ENCODE assay signal across 15 cellular contexts in genomic region chr5:37926732-37927131, GRCh38.
DNase-seq lines count a peak whose midpoint lies in the region; ATAC-seq and TF ChIP-seq lines count a peak whose summit lies in the region.
"Had no signal": no experiment of that assay in that cellular context is flagged by ENCODE, and none has a peak within 500 bp of the region (broad histone marks: within the 10 kb centered on the region; RNA-seq: fewer than 3 reads in every experiment).

No MANE protein-coding gene starts in this region.

- CTCF ChIA-PET in AG04450 (lab: Charles Lee) = interaction anchor here (0.9 kb wide), 1 partner anchor 90 kb away, joined by 4 read pairs; no protein-coding TSS in a partner anchor
- CTCF ChIA-PET in HCT116 (lab: Charles Lee) = no interaction called here

- DNase-seq in AG04450 (ENCODE audit: low read depth, low spot score) = no peak
- DNase-seq in HCT116 (ENCODE audit: low read depth, low spot score) = no peak
- peak; percentile 5 for DNase-seq in NT2/D1 (ENCODE audit: low read depth, low spot score)
- peak; percentile 6 for DNase-seq in choroid plexus epithelial cell (ENCODE audit: low read depth)
- no peak for DNase-seq in posterior cingulate gyrus
- DNase-seq in activated gamma-delta T cell (lab: John Stamatoyannopoulos, UW) = no peak
- DNase-seq in GM19238 (ENCODE audit: insufficient read length, low spot score) = no peak
- DNase-seq in ascending aorta (ENCODE audit: low spot score in 2 of 2) = no peak
- DNase-seq: adrenal gland; DMS53; MG63; NCI-H226; Right ventricle myocardium superior; stimulated activated CD4-positive, alpha-beta T cell treated with anti-CD3 and anti-CD28 coated beads, Interleukin-2, amount 100 ng/mL, for 24 hours; upper lobe of right lung had no signal

- RAD21 ChIA-PET in HCT116 (lab: Charles Lee; ENCODE audit: low non-redundant PET in 1 of 2, low total read pairs in 2 of 2, uncharacterized antibody in 2 of 2, unreplicated experiment in 2 of 2) = no interaction called here

- TF ChIP-seq CTCF in AG04450 (IDR thresholded peaks at IDR 0.05; ENCODE audit: low read depth, low read length) (peak; percentile 30), HCT116 (IDR thresholded peaks at IDR 0.05 in 2 of 3, conservative IDR thresholded peaks at IDR 0.05 in 1 of 3; ENCODE audit: borderline replicate concordance in 1 of 3, insufficient read depth in 1 of 3, low read depth in 2 of 3, low read length in 2 of 3) (0 out of 6 replicates have a peak, but pooled peaks of 1 of the 3 experiments have one; percentile 6), choroid plexus epithelial cell (conservative IDR thresholded peaks at IDR 0.05; ENCODE audit: low read depth, low read length) (peak; percentile 11), ascending aorta (IDR thresholded peaks at IDR 0.05) (no peak)

- TF ChIP-seq RAD21 in HCT116 (IDR thresholded peaks at IDR 0.05; ENCODE audit: low read depth) = 0 out of 2 replicates have a peak, but pooled peaks have one; percentile 12

- H3K9ac ChIP-seq in HCT116 (ENCODE audit: low read length) (no peak overlapping the region), NT2/D1 (ENCODE audit: insufficient read length, low read depth) (no peak overlapping the region)

- no peak overlapping the region for H3K4me2 ChIP-seq in HCT116 (ENCODE audit: low read length)

- H3K9me3 ChIP-seq in AG04450 (ENCODE audit: control insufficient read depth, insufficient read depth, low read length) (no peaks in the 10 kb centered on the region), HCT116 (ENCODE audit: control insufficient read depth in 1 of 2, insufficient read depth in 1 of 2, low read depth in 1 of 2, low read length in 2 of 2) (no peaks in the 10 kb centered on the region), NT2/D1 (ENCODE audit: insufficient read depth, low read length) (no peaks in the 10 kb centered on the region), ascending aorta (no peaks in the 10 kb centered on the region)
- H3K9me3 ChIP-seq: adrenal gland, upper lobe of right lung had no signal

- H3K79me2 ChIP-seq in HCT116 (ENCODE audit: insufficient read depth, low read length) = no peaks in the 10 kb centered on the region

- POLR2A ChIA-PET in AG04450 (lab: Yijun Ruan, JAX) (no interaction called here), HCT116 (lab: Charles Lee) (no interaction called here)

- no TSS peak for BruUV-seq in HCT116 (replicated peaks; lab: Mats Ljungman, UMichigan)

- H3K36me3 ChIP-seq in HCT116 (ENCODE audit: control insufficient read depth in 1 of 2, insufficient read depth in 2 of 2, low read length in 2 of 2) (no peaks in the 10 kb centered on the region), NT2/D1 (ENCODE audit: insufficient read depth, insufficient read length, low read length) (no peaks in the 10 kb centered on the region), ascending aorta (no peaks in the 10 kb centered on the region)
- H3K36me3 ChIP-seq: adrenal gland, MG63, upper lobe of right lung had no signal

- no peaks in the 10 kb centered on the region for H4K20me1 ChIP-seq in HCT116 (ENCODE audit: insufficient read depth)

- no peak overlapping the region for H2AFZ ChIP-seq in HCT116 (ENCODE audit: low read depth, low read length, poor library complexity, severe bottlenecking)

- H3K4me1 ChIP-seq in HCT116 (ENCODE audit: control insufficient read depth in 1 of 2, insufficient read depth in 2 of 2, low read length in 2 of 2) = no peaks in the 10 kb centered on the region
- no peaks in the 10 kb centered on the region for H3K4me1 ChIP-seq in NT2/D1 (ENCODE audit: insufficient read depth, insufficient read length)
- H3K4me1 ChIP-seq in ascending aorta = no peaks in the 10 kb centered on the region
- H3K4me1 ChIP-seq: adrenal gland, upper lobe of right lung had no signal

- ATAC-seq in HCT116 = no peak
- ATAC-seq: upper lobe of right lung had no signal

- no peak overlapping the region for H3K27ac ChIP-seq in AG04450 (ENCODE audit: low read depth, low read length)
- H3K27ac ChIP-seq in HCT116 (ENCODE audit: low read depth, low read length) = no peak overlapping the region
- H3K27ac ChIP-seq in ascending aorta = no peak overlapping the region
- H3K27ac ChIP-seq: adrenal gland, upper lobe of right lung had no signal

- peaks cover 11% of the 10 kb centered on the region for H3K27me3 ChIP-seq in AG04450 (ENCODE audit: control insufficient read depth, insufficient read depth, low read length)
- peaks cover 10% of the 10 kb centered on the region; the same call in 1 of the 2 replicates for H3K27me3 ChIP-seq in HCT116 (ENCODE audit: insufficient read depth, low read length)
- H3K27me3 ChIP-seq in NT2/D1 (ENCODE audit: insufficient read depth, insufficient read length) = no peaks in the 10 kb centered on the region
- H3K27me3 ChIP-seq in ascending aorta = no peaks in the 10 kb centered on the region
- H3K27me3 ChIP-seq: adrenal gland, MG63, upper lobe of right lung had no signal

- no peak for TF ChIP-seq POLR2A in HCT116 (IDR thresholded peaks at IDR 0.05; ENCODE audit: borderline replicate concordance, extremely low read depth, insufficient read depth, insufficient read length)

- H3K4me3 ChIP-seq in AG04450 (ENCODE audit: low read depth, low read length) = no peak overlapping the region
- no peak overlapping the region for H3K4me3 ChIP-seq in HCT116 (replicated peaks in 1 of 2; ENCODE audit: low read depth in 1 of 2, low read length in 2 of 2)
- no peak overlapping the region for H3K4me3 ChIP-seq in NT2/D1 (ENCODE audit: insufficient read length, low read depth)
- H3K4me3 ChIP-seq in choroid plexus epithelial cell (ENCODE audit: low read depth, low read length) = no peak overlapping the region
- H3K4me3 ChIP-seq in ascending aorta = no peak overlapping the region
- H3K4me3 ChIP-seq: adrenal gland, MG63, upper lobe of right lung had no signal

- H3K9me2 ChIP-seq in HCT116 (ENCODE audit: insufficient read depth) = no peaks in the 10 kb centered on the region

- intact Hi-C loops in HCT116 (cut with micrococcal nuclease) = no loop called here
- intact Hi-C loops in posterior cingulate gyrus (cut with DNase I) = no loop called here
- intact Hi-C loops in ascending aorta (cut with DNase I) = no loop called here

TF ChIP-seq in HCT116, 20 proteins besides CTCF, POLR2A, EP300 and RAD21:
- no peak for TF ChIP-seq ATF3 (IDR thresholded peaks at IDR 0.05)
- no peak for TF ChIP-seq TCF7L2 (IDR thresholded peaks at IDR 0.05; ENCODE audit: borderline replicate concordance, extremely low read depth, insufficient read depth, insufficient read length)
- no peak for TF ChIP-seq CEBPB (IDR thresholded peaks at IDR 0.05; ENCODE audit: low read depth)
- no peak for TF ChIP-seq POLR2AphosphoS5 (IDR thresholded peaks at IDR 0.05; ENCODE audit: low read depth, low read length)
- no peak for TF ChIP-seq SP1 (IDR thresholded peaks at IDR 0.05; ENCODE audit: low read depth)
- TF ChIP-seq MAX (IDR thresholded peaks at IDR 0.05) = no peak
- TF ChIP-seq FOSL1 (IDR thresholded peaks at IDR 0.05; ENCODE audit: low read depth) = no peak
- no peak for TF ChIP-seq REST (IDR thresholded peaks at IDR 0.05; ENCODE audit: low read depth)
- no peak for TF ChIP-seq ZBTB33 (IDR thresholded peaks at IDR 0.05; ENCODE audit: extremely low read depth, insufficient replicate concordance, low read length)
- no peak for TF ChIP-seq SIN3A (IDR thresholded peaks at IDR 0.05; ENCODE audit: low read depth)

Comparison
In these comparisons a context has a peak if more than half of its experiments do, and no peak if none do; other contexts are left out.
1. DNase-seq: peak in NT2/D1 (single experiment) and choroid plexus epithelial cell (single experiment); none in AG04450 (single experiment), HCT116 (single experiment), posterior cingulate gyrus (0 of 10), activated gamma-delta T cell (single experiment), GM19238 (single experiment) and ascending aorta (0 of 2).
2. CTCF ChIP-seq: peak in AG04450 (single experiment) and choroid plexus epithelial cell (single experiment); none in ascending aorta (0 of 3).